39 cellular contexts compared by ENCODE assay signal in the genomic region with DNA sequence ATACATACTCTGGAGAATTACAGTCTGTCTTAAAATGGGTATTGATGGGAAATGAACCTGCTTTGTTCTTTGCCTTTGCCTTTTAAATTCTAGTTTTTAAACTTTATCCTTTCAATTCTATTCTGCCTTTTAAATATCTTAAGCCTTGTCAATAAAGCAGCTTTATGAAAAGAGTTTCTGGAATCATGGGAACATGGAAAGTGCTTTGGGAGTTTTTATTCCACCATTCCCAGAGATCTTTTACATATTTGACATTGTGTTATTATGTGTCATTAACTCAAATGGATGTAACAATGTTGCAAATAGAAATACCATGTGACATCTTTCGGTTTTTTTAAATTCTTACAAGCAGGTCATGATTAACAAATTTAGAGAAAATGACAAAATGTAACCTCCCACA.
"Had no signal": no experiment of that assay in that cellular context is flagged by ENCODE, and none has a peak within 500 bp of the region (broad histone marks: within the 10 kb centered on the region; RNA-seq: fewer than 3 reads in every experiment).

No MANE protein-coding gene starts in this region.

- H3K4me3 Mint-ChIP-seq: activated CD4-positive, alpha-beta memory T cell treated with anti-CD3 and anti-CD28 coated beads, Interleukin-2, amount 10 ng/mL, durations not matched to agents 7 days and 5 days; activated CD4-positive, alpha-beta T cell treated with anti-CD3 and anti-CD28 coated beads for 36 hours; activated CD4-positive, alpha-beta T cell treated with anti-CD3 and anti-CD28 coated beads, Interleukin-2, amount 10 ng/mL, durations not matched to agents 7 days and 5 days; activated CD8-positive, alpha-beta memory T cell treated with anti-CD3 and anti-CD28 coated beads, Interleukin-2, amount 10 ng/mL, durations not matched to agents 7 days and 5 days; activated CD8-positive, alpha-beta T cell treated with anti-CD3 and anti-CD28 coated beads, Interleukin-2, amount 10 ng/mL, durations not matched to agents 7 days and 5 days; activated naive CD4-positive, alpha-beta T cell treated with anti-CD3 and anti-CD28 coated beads, Interleukin-2, amount 10 ng/mL, durations not matched to agents 7 days and 5 days; activated naive CD4-positive, alpha-beta T cell treated with anti-CD3 and anti-CD28 coated beads, Interleukin-2, amount 50 U/mL, for 24 hours; activated naive CD8-positive, alpha-beta T cell; activated naive CD8-positive, alpha-beta T cell treated with anti-CD3 and anti-CD28 coated beads, Interleukin-2, amount 10 ng/mL, durations not matched to agents 7 days and 5 days; activated naive CD8-positive, alpha-beta T cell treated with anti-CD3 and anti-CD28 coated beads, Interleukin-2, amount 50 U/mL, for 24 hours; activated T-cell treated with anti-CD3 and anti-CD28 coated beads, Interleukin-2, amount 50 U/mL, for 24 hours; brain; central memory CD8-positive, alpha-beta T cell; T-helper 1 cell treated with Interleukin-12 subunit alpha and Interleukin-12 subunit beta and Interleukin-4 antibody, amounts not matched to agents 30 μg/mL and 1 μg/mL, for 36 hours; T-helper 2 cell treated with Interferon-gamma antibody and Interleukin-4, amounts not matched to agents 5 μg/mL and 100 μg/mL, for 36 hours; WTC11 had no signal

- H3K9me3 Mint-ChIP-seq: activated CD4-positive, alpha-beta T cell treated with anti-CD3 and anti-CD28 coated beads, Interleukin-2, amount 10 ng/mL, durations not matched to agents 7 days and 5 days; activated naive CD4-positive, alpha-beta T cell treated with anti-CD3 and anti-CD28 coated beads, Interleukin-2, amount 10 ng/mL, durations not matched to agents 7 days and 5 days; activated naive CD8-positive, alpha-beta T cell treated with anti-CD3 and anti-CD28 coated beads, Interleukin-2, amount 10 ng/mL, durations not matched to agents 7 days and 5 days; brain; T-helper 1 cell treated with Interleukin-12 subunit alpha and Interleukin-12 subunit beta and Interleukin-4 antibody, amounts not matched to agents 30 μg/mL and 1 μg/mL, for 36 hours; WTC11 had no signal

- H3K36me3 ChIP-seq: ascending aorta, cardiac muscle cell, WERI-Rb-1 had no signal

- H3K36me3 Mint-ChIP-seq: activated CD8-positive, alpha-beta memory T cell treated with anti-CD3 and anti-CD28 coated beads, Interleukin-2, amount 10 ng/mL, durations not matched to agents 7 days and 5 days; activated naive CD4-positive, alpha-beta T cell treated with anti-CD3 and anti-CD28 coated beads, Interleukin-2, amount 10 ng/mL, durations not matched to agents 7 days and 5 days; activated naive CD4-positive, alpha-beta T cell treated with anti-CD3 and anti-CD28 coated beads, Interleukin-2, amount 50 U/mL, for 24 hours; activated naive CD8-positive, alpha-beta T cell; activated naive CD8-positive, alpha-beta T cell treated with anti-CD3 and anti-CD28 coated beads, Interleukin-2, amount 10 ng/mL, durations not matched to agents 7 days and 5 days; brain; WTC11 had no signal

- FAIRE-seq: bronchial epithelial cell, TTC549 had no signal

- DNase-seq: activated CD4-positive, alpha-beta memory T cell treated with anti-CD3 and anti-CD28 coated beads, Interleukin-2, amount 10 ng/mL, durations not matched to agents 7 days and 5 days; activated CD4-positive, alpha-beta T cell treated with anti-CD3 and anti-CD28 coated beads for 1 hour; activated CD4-positive, alpha-beta T cell treated with anti-CD3 and anti-CD28 coated beads for 36 hours; activated CD4-positive, alpha-beta T cell treated with anti-CD3 and anti-CD28 coated beads for 48 hours; activated CD4-positive, alpha-beta T cell treated with anti-CD3 and anti-CD28 coated beads, Interleukin-2, amount 10 ng/mL, durations not matched to agents 7 days and 5 days; activated CD4-positive, alpha-beta T cell treated with anti-CD3 and anti-CD28 coated beads, Interleukin-2, amount 50 U/mL, for 48 hours; activated CD4-positive, CD25-positive, alpha-beta regulatory T cell; activated CD8-positive, alpha-beta memory T cell treated with anti-CD3 and anti-CD28 coated beads for 24 hours; activated CD8-positive, alpha-beta memory T cell treated with anti-CD3 and anti-CD28 coated beads, Interleukin-2, amount 10 ng/mL, durations not matched to agents 7 days and 5 days; activated CD8-positive, alpha-beta memory T cell treated with anti-CD3 and anti-CD28 coated beads, Interleukin-2, amount 50 U/mL, for 48 hours; activated CD8-positive, alpha-beta T cell treated with anti-CD3 and anti-CD28 coated beads, Interleukin-2, amount 10 ng/mL, durations not matched to agents 7 days and 5 days; activated effector memory CD4-positive, alpha-beta T cell treated with Interleukin-2 at 50 U/mL for 16 hours; activated gamma-delta T cell; activated naive CD4-positive, alpha-beta T cell treated with anti-CD3 and anti-CD28 coated beads, Interleukin-2, amount 10 ng/mL, durations not matched to agents 7 days and 5 days; activated naive CD4-positive, alpha-beta T cell treated with Interleukin-2 at 50 U/mL for 16 hours; activated naive CD8-positive, alpha-beta T cell treated with anti-CD3 and anti-CD28 coated beads, Interleukin-2, amount 10 ng/mL, durations not matched to agents 7 days and 5 days; activated naive CD8-positive, alpha-beta T cell treated with anti-CD3 and anti-CD28 coated beads, Interleukin-2, amount 50 U/mL, for 24 hours; activated T-cell treated with anti-CD3 and anti-CD28 coated beads, Interleukin-2, amount 50 U/mL, for 24 hours; activated T-cell treated with anti-CD3 and anti-CD28 coated beads, Interleukin-2, amount 50 U/mL, for 48 hours; amygdala; anterior cingulate cortex; cerebellar nuclear complex; T-helper 1 cell; T-helper 2 cell; T-helper 9 cell; WERI-Rb-1 had no signal

- H3K27me3 ChIP-seq: ascending aorta, cardiac muscle cell had no signal

- H3K4me1 ChIP-seq: ascending aorta had no signal

- H3K27ac Mint-ChIP-seq: activated CD4-positive, alpha-beta memory T cell treated with anti-CD3 and anti-CD28 coated beads, Interleukin-2, amount 10 ng/mL, durations not matched to agents 7 days and 5 days; activated CD4-positive, alpha-beta T cell treated with anti-CD3 and anti-CD28 coated beads for 36 hours; activated CD4-positive, alpha-beta T cell treated with anti-CD3 and anti-CD28 coated beads, Interleukin-2, amount 10 ng/mL, durations not matched to agents 7 days and 5 days; activated CD8-positive, alpha-beta memory T cell treated with anti-CD3 and anti-CD28 coated beads, Interleukin-2, amount 10 ng/mL, durations not matched to agents 7 days and 5 days; activated CD8-positive, alpha-beta T cell treated with anti-CD3 and anti-CD28 coated beads, Interleukin-2, amount 10 ng/mL, durations not matched to agents 7 days and 5 days; activated naive CD4-positive, alpha-beta T cell treated with anti-CD3 and anti-CD28 coated beads, Interleukin-2, amount 10 ng/mL, durations not matched to agents 7 days and 5 days; activated naive CD4-positive, alpha-beta T cell treated with anti-CD3 and anti-CD28 coated beads, Interleukin-2, amount 50 U/mL, for 24 hours; activated naive CD8-positive, alpha-beta T cell; activated naive CD8-positive, alpha-beta T cell treated with anti-CD3 and anti-CD28 coated beads, Interleukin-2, amount 10 ng/mL, durations not matched to agents 7 days and 5 days; activated naive CD8-positive, alpha-beta T cell treated with anti-CD3 and anti-CD28 coated beads, Interleukin-2, amount 50 U/mL, for 24 hours; activated T-cell treated with anti-CD3 and anti-CD28 coated beads, Interleukin-2, amount 50 U/mL, for 24 hours; activated T-helper 2 cell treated with anti-CD3 and anti-CD28 coated beads, Interferon-gamma antibody, Interleukin-2, Interleukin-4, amounts not matched to agents 10 μg/mL and 5 μg/mL and 100 μg/mL, durations not matched to agents 14 hours and 24 hours and 36 hours; brain; T-helper 1 cell treated with Interleukin-12 subunit alpha and Interleukin-12 subunit beta and Interleukin-4 antibody, amounts not matched to agents 30 μg/mL and 1 μg/mL, for 36 hours; T-helper 2 cell treated with Interferon-gamma antibody and Interleukin-4, amounts not matched to agents 5 μg/mL and 100 μg/mL, for 36 hours; WTC11 had no signal

- H3K4me1 Mint-ChIP-seq: activated CD4-positive, alpha-beta memory T cell treated with anti-CD3 and anti-CD28 coated beads, Interleukin-2, amount 10 ng/mL, durations not matched to agents 7 days and 5 days; activated CD4-positive, alpha-beta T cell treated with anti-CD3 and anti-CD28 coated beads for 36 hours; activated CD4-positive, alpha-beta T cell treated with anti-CD3 and anti-CD28 coated beads, Interleukin-2, amount 10 ng/mL, durations not matched to agents 7 days and 5 days; activated CD8-positive, alpha-beta memory T cell treated with anti-CD3 and anti-CD28 coated beads, Interleukin-2, amount 10 ng/mL, durations not matched to agents 7 days and 5 days; activated naive CD4-positive, alpha-beta T cell treated with anti-CD3 and anti-CD28 coated beads, Interleukin-2, amount 10 ng/mL, durations not matched to agents 7 days and 5 days; activated naive CD4-positive, alpha-beta T cell treated with anti-CD3 and anti-CD28 coated beads, Interleukin-2, amount 50 U/mL, for 24 hours; activated naive CD8-positive, alpha-beta T cell treated with anti-CD3 and anti-CD28 coated beads, Interleukin-2, amount 10 ng/mL, durations not matched to agents 7 days and 5 days; activated naive CD8-positive, alpha-beta T cell treated with anti-CD3 and anti-CD28 coated beads, Interleukin-2, amount 50 U/mL, for 24 hours; central memory CD8-positive, alpha-beta T cell had no signal

- H3K9me3 ChIP-seq: ascending aorta had no signal

- H3K27me3 Mint-ChIP-seq: activated CD4-positive, alpha-beta memory T cell treated with anti-CD3 and anti-CD28 coated beads, Interleukin-2, amount 10 ng/mL, durations not matched to agents 7 days and 5 days; activated CD4-positive, alpha-beta T cell treated with anti-CD3 and anti-CD28 coated beads for 36 hours; activated CD4-positive, alpha-beta T cell treated with anti-CD3 and anti-CD28 coated beads, Interleukin-2, amount 10 ng/mL, durations not matched to agents 7 days and 5 days; activated CD8-positive, alpha-beta memory T cell treated with anti-CD3 and anti-CD28 coated beads, Interleukin-2, amount 10 ng/mL, durations not matched to agents 7 days and 5 days; activated naive CD4-positive, alpha-beta T cell treated with anti-CD3 and anti-CD28 coated beads, Interleukin-2, amount 10 ng/mL, durations not matched to agents 7 days and 5 days; activated naive CD4-positive, alpha-beta T cell treated with anti-CD3 and anti-CD28 coated beads, Interleukin-2, amount 50 U/mL, for 24 hours; activated naive CD8-positive, alpha-beta T cell; activated naive CD8-positive, alpha-beta T cell treated with anti-CD3 and anti-CD28 coated beads, Interleukin-2, amount 10 ng/mL, durations not matched to agents 7 days and 5 days; activated naive CD8-positive, alpha-beta T cell treated with anti-CD3 and anti-CD28 coated beads, Interleukin-2, amount 50 U/mL, for 24 hours; activated T-cell treated with anti-CD3 and anti-CD28 coated beads, Interleukin-2, amount 50 U/mL, for 24 hours; brain; central memory CD8-positive, alpha-beta T cell had no signal

- ATAC-seq: activated CD4-positive, alpha-beta T cell treated with anti-CD3 and anti-CD28 coated beads for 36 hours; activated CD4-positive, CD25-positive, alpha-beta regulatory T cell treated with anti-CD3 and anti-CD28 coated beads, Interleukin-2, amount 50 U/mL, for 24 hours; activated CD8-positive, alpha-beta memory T cell treated with anti-CD3 and anti-CD28 coated beads, Interleukin-2, amount 10 ng/mL, durations not matched to agents 7 days and 5 days; activated CD8-positive, alpha-beta T cell treated with anti-CD3 and anti-CD28 coated beads, Interleukin-2, amount 10 ng/mL, durations not matched to agents 7 days and 5 days; activated naive CD8-positive, alpha-beta T cell treated with anti-CD3 and anti-CD28 coated beads, Interleukin-2, amount 50 U/mL, for 24 hours; WTC11 had no signal

- H3K4me3 ChIP-seq: ascending aorta, cardiac muscle cell had no signal

- H3K27ac ChIP-seq: ascending aorta, cardiac muscle cell, WERI-Rb-1 had no signal
